ENCODE assay signal across 1 cellular context in genomic region chr20:33653900-33654596, GRCh38.
TF ChIP-seq lines count a peak whose summit lies in the region.

No MANE protein-coding gene starts in this region.

TF ChIP-seq in HEK293T, 16 proteins besides CTCF, POLR2A, EP300 and RAD21:
- TF ChIP-seq, protein P1, sequence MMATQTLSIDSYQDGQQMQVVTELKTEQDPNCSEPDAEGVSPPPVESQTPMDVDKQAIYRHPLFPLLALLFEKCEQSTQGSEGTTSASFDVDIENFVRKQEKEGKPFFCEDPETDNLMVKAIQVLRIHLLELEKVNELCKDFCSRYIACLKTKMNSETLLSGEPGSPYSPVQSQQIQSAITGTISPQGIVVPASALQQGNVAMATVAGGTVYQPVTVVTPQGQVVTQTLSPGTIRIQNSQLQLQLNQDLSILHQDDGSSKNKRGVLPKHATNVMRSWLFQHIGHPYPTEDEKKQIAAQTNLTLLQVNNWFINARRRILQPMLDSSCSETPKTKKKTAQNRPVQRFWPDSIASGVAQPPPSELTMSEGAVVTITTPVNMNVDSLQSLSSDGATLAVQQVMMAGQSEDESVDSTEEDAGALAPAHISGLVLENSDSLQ (IDR thresholded peaks at IDR 0.05), result no peak
- no peak for TF ChIP-seq ZNF384 (IDR thresholded peaks at IDR 0.05)
- TF ChIP-seq LEF1 (IDR thresholded peaks at IDR 0.05; ENCODE audit: borderline replicate concordance), result no peak
- TF ChIP-seq L3MBTL2 (conservative IDR thresholded peaks at IDR 0.05), result no peak
- no peak for TF ChIP-seq FOXA1 (IDR thresholded peaks at IDR 0.05)
- no peak for TF ChIP-seq ELF4 (IDR thresholded peaks at IDR 0.05)
- no peak for TF ChIP-seq SP1 (IDR thresholded peaks at IDR 0.05)
- no peak for TF ChIP-seq FOXK2 (IDR thresholded peaks at IDR 0.05)
- no peak for TF ChIP-seq FOXM1 (IDR thresholded peaks at IDR 0.05; ENCODE audit: borderline replicate concordance)
- TF ChIP-seq BHLHE40 (IDR thresholded peaks at IDR 0.05; ENCODE audit: borderline replicate concordance), result no peak
- TF ChIP-seq NFRKB (IDR thresholded peaks at IDR 0.05), result no peak
- TF ChIP-seq ARNT (IDR thresholded peaks at IDR 0.05), result no peak
- no peak for TF ChIP-seq SUZ12 (IDR thresholded peaks at IDR 0.05)
- no peak for TF ChIP-seq TARDBP (IDR thresholded peaks at IDR 0.05)
